2 cellular contexts compared by ENCODE assay signal in the genomic region with DNA sequence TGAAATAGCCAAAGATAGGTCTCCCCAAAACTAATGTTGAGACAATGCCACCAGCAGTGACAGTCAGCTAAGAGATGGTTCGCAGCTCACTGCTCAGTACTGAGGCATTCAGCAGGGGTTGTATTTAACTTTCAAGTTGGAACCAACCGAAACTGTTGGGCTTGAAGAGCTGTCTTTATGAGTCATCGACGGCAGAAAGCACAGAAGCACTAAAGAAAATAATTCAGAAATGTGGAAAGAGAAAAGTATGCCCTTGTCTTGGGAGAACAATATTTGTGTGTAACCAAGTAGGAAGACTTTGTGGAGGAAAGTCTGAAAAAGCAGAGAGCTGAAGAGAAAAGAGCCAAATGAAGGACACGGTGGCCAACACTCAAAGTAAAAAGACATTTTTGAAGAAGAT.
TF ChIP-seq lines count a peak whose summit lies in the region.

No MANE protein-coding gene starts in this region.

TF ChIP-seq in GM23338, 12 proteins besides CTCF, POLR2A, EP300 and RAD21 (continued from another document):
- no peak for TF ChIP-seq ZNF331 (CRISPR knock-in tag; IDR thresholded peaks at IDR 0.05; ENCODE audit: low read depth)
- TF ChIP-seq, protein P1, sequence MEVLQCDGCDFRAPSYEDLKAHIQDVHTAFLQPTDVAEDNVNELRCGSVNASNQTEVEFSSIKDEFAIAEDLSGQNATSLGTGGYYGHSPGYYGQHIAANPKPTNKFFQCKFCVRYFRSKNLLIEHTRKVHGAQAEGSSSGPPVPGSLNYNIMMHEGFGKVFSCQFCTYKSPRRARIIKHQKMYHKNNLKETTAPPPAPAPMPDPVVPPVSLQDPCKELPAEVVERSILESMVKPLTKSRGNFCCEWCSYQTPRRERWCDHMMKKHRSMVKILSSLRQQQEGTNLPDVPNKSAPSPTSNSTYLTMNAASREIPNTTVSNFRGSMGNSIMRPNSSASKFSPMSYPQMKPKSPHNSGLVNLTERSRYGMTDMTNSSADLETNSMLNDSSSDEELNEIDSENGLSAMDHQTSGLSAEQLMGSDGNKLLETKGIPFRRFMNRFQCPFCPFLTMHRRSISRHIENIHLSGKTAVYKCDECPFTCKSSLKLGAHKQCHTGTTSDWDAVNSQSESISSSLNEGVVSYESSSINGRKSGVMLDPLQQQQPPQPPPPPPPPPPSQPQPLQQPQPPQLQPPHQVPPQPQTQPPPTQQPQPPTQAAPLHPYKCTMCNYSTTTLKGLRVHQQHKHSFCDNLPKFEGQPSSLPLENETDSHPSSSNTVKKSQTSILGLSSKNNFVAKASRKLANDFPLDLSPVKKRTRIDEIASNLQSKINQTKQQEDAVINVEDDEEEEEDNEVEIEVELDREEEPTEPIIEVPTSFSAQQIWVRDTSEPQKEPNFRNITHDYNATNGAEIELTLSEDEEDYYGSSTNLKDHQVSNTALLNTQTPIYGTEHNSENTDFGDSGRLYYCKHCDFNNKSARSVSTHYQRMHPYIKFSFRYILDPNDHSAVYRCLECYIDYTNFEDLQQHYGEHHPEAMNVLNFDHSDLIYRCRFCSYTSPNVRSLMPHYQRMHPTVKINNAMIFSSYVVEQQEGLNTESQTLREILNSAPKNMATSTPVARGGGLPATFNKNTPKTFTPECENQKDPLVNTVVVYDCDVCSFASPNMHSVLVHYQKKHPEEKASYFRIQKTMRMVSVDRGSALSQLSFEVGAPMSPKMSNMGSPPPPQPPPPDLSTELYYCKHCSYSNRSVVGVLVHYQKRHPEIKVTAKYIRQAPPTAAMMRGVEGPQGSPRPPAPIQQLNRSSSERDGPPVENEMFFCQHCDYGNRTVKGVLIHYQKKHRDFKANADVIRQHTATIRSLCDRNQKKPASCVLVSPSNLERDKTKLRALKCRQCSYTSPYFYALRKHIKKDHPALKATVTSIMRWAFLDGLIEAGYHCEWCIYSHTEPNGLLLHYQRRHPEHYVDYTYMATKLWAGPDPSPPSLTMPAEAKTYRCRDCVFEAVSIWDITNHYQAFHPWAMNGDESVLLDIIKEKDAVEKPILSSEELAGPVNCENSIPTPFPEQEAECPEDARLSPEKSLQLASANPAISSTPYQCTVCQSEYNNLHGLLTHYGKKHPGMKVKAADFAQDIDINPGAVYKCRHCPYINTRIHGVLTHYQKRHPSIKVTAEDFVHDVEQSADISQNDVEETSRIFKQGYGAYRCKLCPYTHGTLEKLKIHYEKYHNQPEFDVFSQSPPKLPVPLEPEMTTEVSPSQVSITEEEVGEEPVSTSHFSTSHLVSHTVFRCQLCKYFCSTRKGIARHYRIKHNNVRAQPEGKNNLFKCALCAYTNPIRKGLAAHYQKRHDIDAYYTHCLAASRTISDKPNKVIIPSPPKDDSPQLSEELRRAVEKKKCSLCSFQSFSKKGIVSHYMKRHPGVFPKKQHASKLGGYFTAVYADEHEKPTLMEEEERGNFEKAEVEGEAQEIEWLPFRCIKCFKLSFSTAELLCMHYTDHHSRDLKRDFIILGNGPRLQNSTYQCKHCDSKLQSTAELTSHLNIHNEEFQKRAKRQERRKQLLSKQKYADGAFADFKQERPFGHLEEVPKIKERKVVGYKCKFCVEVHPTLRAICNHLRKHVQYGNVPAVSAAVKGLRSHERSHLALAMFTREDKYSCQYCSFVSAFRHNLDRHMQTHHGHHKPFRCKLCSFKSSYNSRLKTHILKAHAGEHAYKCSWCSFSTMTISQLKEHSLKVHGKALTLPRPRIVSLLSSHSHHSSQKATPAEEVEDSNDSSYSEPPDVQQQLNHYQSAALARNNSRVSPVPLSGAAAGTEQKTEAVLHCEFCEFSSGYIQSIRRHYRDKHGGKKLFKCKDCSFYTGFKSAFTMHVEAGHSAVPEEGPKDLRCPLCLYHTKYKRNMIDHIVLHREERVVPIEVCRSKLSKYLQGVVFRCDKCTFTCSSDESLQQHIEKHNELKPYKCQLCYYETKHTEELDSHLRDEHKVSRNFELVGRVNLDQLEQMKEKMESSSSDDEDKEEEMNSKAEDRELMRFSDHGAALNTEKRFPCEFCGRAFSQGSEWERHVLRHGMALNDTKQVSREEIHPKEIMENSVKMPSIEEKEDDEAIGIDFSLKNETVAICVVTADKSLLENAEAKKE (CRISPR knock-in tag; IDR thresholded peaks at IDR 0.05) = no peak
- TF ChIP-seq EZH2 (IDR thresholded peaks at IDR 0.05; ENCODE audit: low read depth, unreplicated experiment) = no peak
- TF ChIP-seq ZNF114 (CRISPR knock-in tag; IDR thresholded peaks at IDR 0.05) = no peak
- no peak for TF ChIP-seq POLR2AphosphoS5 (IDR thresholded peaks at IDR 0.05; ENCODE audit: low read depth)

TF ChIP-seq in WTC11, 78 proteins besides CTCF, POLR2A, EP300 and RAD21 (continued from another document):
- TF ChIP-seq NFATC4 (CRISPR knock-in tag; IDR thresholded peaks at IDR 0.05) (no peak), SMAD3 (CRISPR knock-in tag; IDR thresholded peaks at IDR 0.05; ENCODE audit: borderline replicate concordance) (no peak), ZNF423 (CRISPR knock-in tag; IDR thresholded peaks at IDR 0.05) (no peak), CREM (CRISPR knock-in tag; IDR thresholded peaks at IDR 0.05) (no peak), TP53 (CRISPR knock-in tag; IDR thresholded peaks at IDR 0.05) (no peak), ZNF121 (CRISPR knock-in tag; IDR thresholded peaks at IDR 0.05) (no peak), ZNF416 (CRISPR knock-in tag; IDR thresholded peaks at IDR 0.05) (no peak), JUN (CRISPR knock-in tag; IDR thresholded peaks at IDR 0.05) (no peak), NR3C1 (CRISPR knock-in tag; conservative IDR thresholded peaks at IDR 0.05; ENCODE audit: low read depth) (no peak), MXD4 (CRISPR knock-in tag; IDR thresholded peaks at IDR 0.05; ENCODE audit: borderline replicate concordance) (no peak), PRRX2 (CRISPR knock-in tag; IDR thresholded peaks at IDR 0.05) (no peak)
- TF ChIP-seq, protein P2, sequence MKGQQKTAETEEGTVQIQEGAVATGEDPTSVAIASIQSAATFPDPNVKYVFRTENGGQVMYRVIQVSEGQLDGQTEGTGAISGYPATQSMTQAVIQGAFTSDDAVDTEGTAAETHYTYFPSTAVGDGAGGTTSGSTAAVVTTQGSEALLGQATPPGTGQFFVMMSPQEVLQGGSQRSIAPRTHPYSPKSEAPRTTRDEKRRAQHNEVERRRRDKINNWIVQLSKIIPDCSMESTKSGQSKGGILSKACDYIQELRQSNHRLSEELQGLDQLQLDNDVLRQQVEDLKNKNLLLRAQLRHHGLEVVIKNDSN (CRISPR knock-in tag; IDR thresholded peaks at IDR 0.05) = no peak
- TF ChIP-seq, protein P3, sequence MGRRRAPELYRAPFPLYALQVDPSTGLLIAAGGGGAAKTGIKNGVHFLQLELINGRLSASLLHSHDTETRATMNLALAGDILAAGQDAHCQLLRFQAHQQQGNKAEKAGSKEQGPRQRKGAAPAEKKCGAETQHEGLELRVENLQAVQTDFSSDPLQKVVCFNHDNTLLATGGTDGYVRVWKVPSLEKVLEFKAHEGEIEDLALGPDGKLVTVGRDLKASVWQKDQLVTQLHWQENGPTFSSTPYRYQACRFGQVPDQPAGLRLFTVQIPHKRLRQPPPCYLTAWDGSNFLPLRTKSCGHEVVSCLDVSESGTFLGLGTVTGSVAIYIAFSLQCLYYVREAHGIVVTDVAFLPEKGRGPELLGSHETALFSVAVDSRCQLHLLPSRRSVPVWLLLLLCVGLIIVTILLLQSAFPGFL (CRISPR knock-in tag; IDR thresholded peaks at IDR 0.05; ENCODE audit: borderline replicate concordance) = no peak
- TF ChIP-seq, protein P4, sequence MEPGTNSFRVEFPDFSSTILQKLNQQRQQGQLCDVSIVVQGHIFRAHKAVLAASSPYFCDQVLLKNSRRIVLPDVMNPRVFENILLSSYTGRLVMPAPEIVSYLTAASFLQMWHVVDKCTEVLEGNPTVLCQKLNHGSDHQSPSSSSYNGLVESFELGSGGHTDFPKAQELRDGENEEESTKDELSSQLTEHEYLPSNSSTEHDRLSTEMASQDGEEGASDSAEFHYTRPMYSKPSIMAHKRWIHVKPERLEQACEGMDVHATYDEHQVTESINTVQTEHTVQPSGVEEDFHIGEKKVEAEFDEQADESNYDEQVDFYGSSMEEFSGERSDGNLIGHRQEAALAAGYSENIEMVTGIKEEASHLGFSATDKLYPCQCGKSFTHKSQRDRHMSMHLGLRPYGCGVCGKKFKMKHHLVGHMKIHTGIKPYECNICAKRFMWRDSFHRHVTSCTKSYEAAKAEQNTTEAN (CRISPR knock-in tag; IDR thresholded peaks at IDR 0.05) = no peak
- TF ChIP-seq, protein P5, sequence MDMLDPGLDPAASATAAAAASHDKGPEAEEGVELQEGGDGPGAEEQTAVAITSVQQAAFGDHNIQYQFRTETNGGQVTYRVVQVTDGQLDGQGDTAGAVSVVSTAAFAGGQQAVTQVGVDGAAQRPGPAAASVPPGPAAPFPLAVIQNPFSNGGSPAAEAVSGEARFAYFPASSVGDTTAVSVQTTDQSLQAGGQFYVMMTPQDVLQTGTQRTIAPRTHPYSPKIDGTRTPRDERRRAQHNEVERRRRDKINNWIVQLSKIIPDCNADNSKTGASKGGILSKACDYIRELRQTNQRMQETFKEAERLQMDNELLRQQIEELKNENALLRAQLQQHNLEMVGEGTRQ (CRISPR knock-in tag; IDR thresholded peaks at IDR 0.05) = no peak
TF ChIP-seq in WTC11: peak in this region for 0.
